Comparison of ENCODE assay signal across 12 cellular contexts in genomic region chr16:50668368-50669008, GRCh38. TPM values are rescaled to one million over a fixed set of nuclear protein-coding genes. Genes with fewer than 3 reads are reported as not detected.
DNase-seq lines count a peak whose midpoint lies in the region; ATAC-seq and TF ChIP-seq lines count a peak whose summit lies in the region.
"Had no signal": no experiment of that assay in that cellular context is flagged by ENCODE, and none has a peak within 500 bp of the region (broad histone marks: within the 10 kb centered on the region; RNA-seq: fewer than 3 reads in every experiment).

No MANE protein-coding gene starts in this region.

- peak overlapping the region; percentile 38 for H3K27ac ChIP-seq in left ventricle myocardium inferior (replicated peaks)
- peak overlapping the region; percentile 50 to 63 for H3K27ac ChIP-seq in ascending aorta
- H3K27ac ChIP-seq in lung (ENCODE audit: low read depth in 1 of 2, low read length in 1 of 2): peak overlapping the region in 1 of 2 donors; percentile 33
- H3K27ac ChIP-seq in upper lobe of left lung: peak overlapping the region in 3 of 4 donors; percentile 14 to 72 (median 70)

- intact Hi-C loops in left ventricle myocardium inferior (cut with micrococcal nuclease) (loop anchor here (10.0 kb wide), 1 partner anchor 454 kb away; no protein-coding TSS in a partner anchor), left cardiac atrium (cut with DNase I) (loop anchor here in 1 of 2 donors (10.0 kb wide), 1 partner anchor 454 kb away; no protein-coding TSS in a partner anchor), ascending aorta (cut with DNase I) (loop anchor here (5.0 kb wide), 2 partner anchors 341 to 456 kb away; no protein-coding TSS in a partner anchor)

- H3K36me3 ChIP-seq in left ventricle myocardium inferior: peaks cover 4% of the 10 kb centered on the region
- H3K36me3 ChIP-seq in ascending aorta: peaks cover 0 to 5% of the 10 kb centered on the region in 2 donors
- H3K36me3 ChIP-seq in lung (ENCODE audit: control insufficient read depth in 2 of 2, insufficient read depth in 2 of 2, low read length in 2 of 2): peaks cover 0 to 2% of the 10 kb centered on the region in 2 donors
- H3K36me3 ChIP-seq in upper lobe of left lung: peaks cover 0 to 8% (median 6%) of the 10 kb centered on the region in 4 donors

- WGBS in lung, 2 donors: 57 to 60% methylated on average over 5 of the region's 5 CpGs
- WGBS in upper lobe of left lung, 2 donors: 57 to 58% methylated on average over 4 to 5 of the region's 5 CpGs

- TF ChIP-seq CTCF in left ventricle myocardium inferior (IDR thresholded peaks at IDR 0.05; ENCODE audit: borderline replicate concordance) (no peak), ascending aorta (IDR thresholded peaks at IDR 0.05) (no peak), lung (IDR thresholded peaks at IDR 0.05; ENCODE audit: control extremely low read depth, extremely low read depth) (no peak), upper lobe of left lung (IDR thresholded peaks at IDR 0.05) (peak in 2 of 6 experiments; percentile 18 to 28)

- no peak for TF ChIP-seq EP300 in upper lobe of left lung (IDR thresholded peaks at IDR 0.05)

- H3K27me3 ChIP-seq in left ventricle myocardium inferior (ENCODE audit: low read depth): peaks cover 10% of the 10 kb centered on the region
- H3K27me3 ChIP-seq in ascending aorta: no peaks in the 10 kb centered on the region
- H3K27me3 ChIP-seq in lung (ENCODE audit: control insufficient read depth, insufficient read depth): no peaks in the 10 kb centered on the region
- no peaks in the 10 kb centered on the region for H3K27me3 ChIP-seq in upper lobe of left lung

- H3K4me3 ChIP-seq in left ventricle myocardium inferior (no peak overlapping the region), ascending aorta (no peak overlapping the region), lung (no peak overlapping the region), upper lobe of left lung (no peak overlapping the region)

- TF ChIP-seq POLR2A in upper lobe of left lung (IDR thresholded peaks at IDR 0.05): peak in 1 of 4 donors; percentile 15

- ATAC-seq in left cardiac atrium (no peak), lung (ENCODE audit: insufficient read depth, low FRiP score) (no peak), upper lobe of left lung (ENCODE audit: low FRiP score in 2 of 2) (peak in 1 of 2 donors; percentile 75)
- ATAC-seq: WTC11 had no signal

- H3K4me1 ChIP-seq in left ventricle myocardium inferior (peaks cover 21% of the 10 kb centered on the region), ascending aorta (peaks cover 0 to 3% of the 10 kb centered on the region in 2 donors), lung (ENCODE audit: control insufficient read depth in 2 of 2, insufficient read depth in 2 of 2, low read length in 2 of 2) (peaks cover 3 to 5% of the 10 kb centered on the region in 2 donors), upper lobe of left lung (peaks cover 14 to 29% (median 20%) of the 10 kb centered on the region in 4 donors)

- DNase-seq in left ventricle myocardium inferior (no peak), left cardiac atrium (no peak), ascending aorta (ENCODE audit: low spot score in 2 of 2) (no peak), lung (ENCODE audit: low spot score) (peak; percentile 61), upper lobe of left lung (peak in 1 of 2 donors; percentile 80), NCI-H2081 treated with DMSO at 0.1 percent for 48 hours (lab: John Stamatoyannopoulos, UW) (no peak), glomerular visceral epithelial cell (ENCODE audit: extremely low spot score) (no peak)
- DNase-seq in stimulated activated CD4-positive, alpha-beta T cell treated with anti-CD3 and anti-CD28 coated beads, Interleukin-2, amount 100 ng/mL, for 24 hours: no peak

- peaks cover 24% of the 10 kb centered on the region for H3K9me3 ChIP-seq in left ventricle myocardium inferior (replicated peaks)
- peaks cover 5 to 10% of the 10 kb centered on the region in 2 donors for H3K9me3 ChIP-seq in ascending aorta
- peaks cover 2 to 15% of the 10 kb centered on the region in 2 donors for H3K9me3 ChIP-seq in lung (ENCODE audit: control insufficient read depth in 2 of 2, insufficient read depth in 1 of 2, low read length in 1 of 2)
- H3K9me3 ChIP-seq in upper lobe of left lung: peaks cover 5 to 20% (median 16%) of the 10 kb centered on the region in 4 donors

RNA-seq across cellular contexts. Expression of gene SNX20, which starts 12.6 kb away (rescaled TPM):
- total RNA-seq in left ventricle myocardium inferior (0.69 TPM), left cardiac atrium (1 to 10 TPM; 1.2 to 2.0 TPM), ascending aorta (3.2 TPM), lung (10 to 100 TPM in 1 of 2 donors, 1 to 10 TPM in 1; 3.1 to 14.8 TPM), upper lobe of left lung (10 to 100 TPM in 4 of 6 donors, 1 to 10 TPM in 2; 3.2 to 16.9 (median 13.2) TPM)
- polyA plus RNA-seq in lung: 10 to 100 TPM in 1 of 2 donors, 1 to 10 TPM in 1; 4.1 to 14.9 TPM
- total RNA-seq: endothelial cell of umbilical vein, pulmonary artery endothelial cell, RPMI7951, WTC11 had no signal
- polyA plus RNA-seq: endothelial cell of umbilical vein had no signal

RNA-seq across cellular contexts. Expression of gene NOD2, which starts 24.9 kb away (rescaled TPM):
- 0.52 TPM for total RNA-seq in left ventricle myocardium inferior
- 1 to 10 TPM; 1.3 to 1.4 TPM for total RNA-seq in left cardiac atrium
- total RNA-seq in ascending aorta: 3.8 TPM
- total RNA-seq in lung: 10 to 100 TPM in 1 of 2 donors, 1 to 10 TPM in 1; 4.3 to 14.1 TPM
- polyA plus RNA-seq in lung: 1 to 10 TPM; 2.1 to 7.5 TPM
- 10 to 100 TPM in 5 of 6 donors, 1 to 10 TPM in 1; 8.5 to 27.2 (median 11.2) TPM for total RNA-seq in upper lobe of left lung
